Comparison of ENCODE assay signal across 10 cellular contexts in genomic region chr7:22087861-22088260, GRCh38.
"Had no signal": no experiment of that assay in that cellular context is flagged by ENCODE, and none has a peak within 500 bp of the region (broad histone marks: within the 10 kb centered on the region; RNA-seq: fewer than 3 reads in every experiment).

No MANE protein-coding gene starts in this region.

- H3K9ac ChIP-seq: GM23248 had no signal

- H3K4me3 ChIP-seq: GM23248, HAP-1 had no signal

- H3K36me3 ChIP-seq: HAP-1 had no signal

- H3K27ac Mint-ChIP-seq: HFFc6 had no signal

- H3K4me3 Mint-ChIP-seq: HFFc6 had no signal

- H3K9me3 ChIP-seq: HAP-1 had no signal

- H3K27ac ChIP-seq: GM23248, HL-60 had no signal

- ATAC-seq: HCT116, HepG2 had no signal

- DNase-seq: GM23248, GOT3, H7, HFFc6, KBM-7 had no signal

- H3K9me3 Mint-ChIP-seq: IgD-negative memory B cell had no signal

- H3K36me3 Mint-ChIP-seq: IgD-negative memory B cell had no signal

- H2AFZ ChIP-seq: GM23248 had no signal
